11 cellular contexts compared by ENCODE assay signal in genomic region chr7:76272872-76273271, GRCh38.
A peak's percentile ranks its signal among the peaks of the same experiment; 100 is the strongest.
DNase-seq lines count a peak whose midpoint lies in the region; ATAC-seq and TF ChIP-seq lines count a peak whose summit lies in the region.
"Had no signal": no experiment of that assay in that cellular context is flagged by ENCODE, and none has a peak within 500 bp of the region (broad histone marks: within the 10 kb centered on the region; RNA-seq: fewer than 3 reads in every experiment).

No MANE protein-coding gene starts in this region.

- DNase-seq in NCI-H345 (lab: John Stamatoyannopoulos, UW) (peak; percentile 17), NCI-H345 treated with DMSO at 0.1 percent for 48 hours (lab: John Stamatoyannopoulos, UW; ENCODE audit: unreplicated experiment) (no peak), NCI-H69 (lab: John Stamatoyannopoulos, UW) (peak; percentile 78), UCSD-AML1 (lab: John Stamatoyannopoulos, UW; ENCODE audit: unreplicated experiment) (no peak), foreskin fibroblast (no peak)
- no peak for DNase-seq in stimulated activated naive CD4-positive, alpha-beta T cell treated with Interleukin-2 at 50 U/mL for 16 hours (lab: John Stamatoyannopoulos, UW)
- DNase-seq: kidney, NCI-H1436 treated with DMSO at 0.1 percent for 48 hours had no signal

- H3K27ac ChIP-seq in iPS-20b (ENCODE audit: low read length): peak overlapping the region; percentile 28

- peaks cover 37% of the 10 kb centered on the region for H3K27me3 ChIP-seq in iPS-20b (ENCODE audit: insufficient read depth, low read length)

- peaks cover 19% of the 10 kb centered on the region for H3K4me1 ChIP-seq in iPS-20b (ENCODE audit: insufficient read depth, low read length)

- peak; percentile 59 for ATAC-seq in GM21619 (IDR thresholded peaks at IDR 0.05; ENCODE audit: unreplicated experiment)

- peak overlapping the region; percentile 29; the same call in 1 of the 2 replicates for H3K9ac ChIP-seq in iPS-20b (ENCODE audit: low read depth, low read length)

- TF ChIP-seq CTCF in foreskin fibroblast (IDR thresholded peaks at IDR 0.05; ENCODE audit: low read depth, low read length): no peak

- no peaks in the 10 kb centered on the region for H3K9me3 ChIP-seq in iPS-20b (ENCODE audit: insufficient read depth, low read depth, low read length)
- H3K9me3 ChIP-seq: A549 had no signal

- no peaks in the 10 kb centered on the region for H3K36me3 ChIP-seq in iPS-20b (ENCODE audit: insufficient read depth, low read depth, low read length)

- H3K4me3 ChIP-seq in iPS-20b (ENCODE audit: low read length) (peak overlapping the region; percentile 48; the same call in 1 of the 2 replicates), foreskin fibroblast (ENCODE audit: low read depth in 1 of 2, low read length in 2 of 2) (no peak overlapping the region)
- H3K4me3 ChIP-seq: A549 had no signal

Comparison
In these comparisons a context has a peak if more than half of its experiments do, and no peak if none do; other contexts are left out.
1. DNase-seq: peak in NCI-H345 (single experiment) and NCI-H69 (single experiment); none in NCI-H345 treated with DMSO at 0.1 percent for 48 hours (single experiment), UCSD-AML1 (single experiment), stimulated activated naive CD4-positive, alpha-beta T cell treated with Interleukin-2 at 50 U/mL for 16 hours (single experiment) and foreskin fibroblast (0 of 2).